1 cellular context compared by ENCODE assay signal in the genomic region with DNA sequence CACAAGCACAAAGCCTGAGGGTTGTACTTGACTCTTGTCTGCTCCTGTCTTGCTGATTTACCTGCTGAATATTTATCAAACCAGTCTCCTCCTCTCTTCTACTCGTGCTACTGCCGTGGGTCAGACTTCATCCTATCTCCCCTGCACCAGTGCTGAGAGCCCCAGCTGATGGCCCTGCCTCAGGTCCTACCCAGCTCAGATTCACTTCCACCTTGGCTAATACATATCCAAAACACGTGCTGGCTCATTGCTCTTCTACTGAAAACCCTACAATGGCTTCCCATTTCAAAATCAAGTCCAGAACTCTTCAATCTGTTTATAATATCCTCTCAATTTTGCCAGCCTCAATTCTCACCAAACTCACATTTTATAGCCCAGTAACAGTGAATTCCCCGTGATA.
TF ChIP-seq lines count a peak whose summit lies in the region.

No MANE protein-coding gene starts in this region.

TF ChIP-seq in HepG2, 621 proteins besides CTCF, POLR2A, EP300 and RAD21 (continued from another document):
- TF ChIP-seq, protein P1, sequence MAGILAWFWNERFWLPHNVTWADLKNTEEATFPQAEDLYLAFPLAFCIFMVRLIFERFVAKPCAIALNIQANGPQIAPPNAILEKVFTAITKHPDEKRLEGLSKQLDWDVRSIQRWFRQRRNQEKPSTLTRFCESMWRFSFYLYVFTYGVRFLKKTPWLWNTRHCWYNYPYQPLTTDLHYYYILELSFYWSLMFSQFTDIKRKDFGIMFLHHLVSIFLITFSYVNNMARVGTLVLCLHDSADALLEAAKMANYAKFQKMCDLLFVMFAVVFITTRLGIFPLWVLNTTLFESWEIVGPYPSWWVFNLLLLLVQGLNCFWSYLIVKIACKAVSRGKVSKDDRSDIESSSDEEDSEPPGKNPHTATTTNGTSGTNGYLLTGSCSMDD (CRISPR knock-in tag; IDR thresholded peaks at IDR 0.05): no peak
- TF ChIP-seq FOXK2 (IDR thresholded peaks at IDR 0.05) (no peak), EED (CRISPR knock-in tag; IDR thresholded peaks at IDR 0.05) (no peak), TBL1XR1 (IDR thresholded peaks at IDR 0.05; ENCODE audit: borderline replicate concordance, low read length, partially characterized antibody) (no peak), ZNF749 (CRISPR knock-in tag; IDR thresholded peaks at IDR 0.05; ENCODE audit: borderline replicate concordance) (no peak), KDM5B (CRISPR knock-in tag; IDR thresholded peaks at IDR 0.05; ENCODE audit: borderline replicate concordance) (no peak)
- TF ChIP-seq, protein P2, sequence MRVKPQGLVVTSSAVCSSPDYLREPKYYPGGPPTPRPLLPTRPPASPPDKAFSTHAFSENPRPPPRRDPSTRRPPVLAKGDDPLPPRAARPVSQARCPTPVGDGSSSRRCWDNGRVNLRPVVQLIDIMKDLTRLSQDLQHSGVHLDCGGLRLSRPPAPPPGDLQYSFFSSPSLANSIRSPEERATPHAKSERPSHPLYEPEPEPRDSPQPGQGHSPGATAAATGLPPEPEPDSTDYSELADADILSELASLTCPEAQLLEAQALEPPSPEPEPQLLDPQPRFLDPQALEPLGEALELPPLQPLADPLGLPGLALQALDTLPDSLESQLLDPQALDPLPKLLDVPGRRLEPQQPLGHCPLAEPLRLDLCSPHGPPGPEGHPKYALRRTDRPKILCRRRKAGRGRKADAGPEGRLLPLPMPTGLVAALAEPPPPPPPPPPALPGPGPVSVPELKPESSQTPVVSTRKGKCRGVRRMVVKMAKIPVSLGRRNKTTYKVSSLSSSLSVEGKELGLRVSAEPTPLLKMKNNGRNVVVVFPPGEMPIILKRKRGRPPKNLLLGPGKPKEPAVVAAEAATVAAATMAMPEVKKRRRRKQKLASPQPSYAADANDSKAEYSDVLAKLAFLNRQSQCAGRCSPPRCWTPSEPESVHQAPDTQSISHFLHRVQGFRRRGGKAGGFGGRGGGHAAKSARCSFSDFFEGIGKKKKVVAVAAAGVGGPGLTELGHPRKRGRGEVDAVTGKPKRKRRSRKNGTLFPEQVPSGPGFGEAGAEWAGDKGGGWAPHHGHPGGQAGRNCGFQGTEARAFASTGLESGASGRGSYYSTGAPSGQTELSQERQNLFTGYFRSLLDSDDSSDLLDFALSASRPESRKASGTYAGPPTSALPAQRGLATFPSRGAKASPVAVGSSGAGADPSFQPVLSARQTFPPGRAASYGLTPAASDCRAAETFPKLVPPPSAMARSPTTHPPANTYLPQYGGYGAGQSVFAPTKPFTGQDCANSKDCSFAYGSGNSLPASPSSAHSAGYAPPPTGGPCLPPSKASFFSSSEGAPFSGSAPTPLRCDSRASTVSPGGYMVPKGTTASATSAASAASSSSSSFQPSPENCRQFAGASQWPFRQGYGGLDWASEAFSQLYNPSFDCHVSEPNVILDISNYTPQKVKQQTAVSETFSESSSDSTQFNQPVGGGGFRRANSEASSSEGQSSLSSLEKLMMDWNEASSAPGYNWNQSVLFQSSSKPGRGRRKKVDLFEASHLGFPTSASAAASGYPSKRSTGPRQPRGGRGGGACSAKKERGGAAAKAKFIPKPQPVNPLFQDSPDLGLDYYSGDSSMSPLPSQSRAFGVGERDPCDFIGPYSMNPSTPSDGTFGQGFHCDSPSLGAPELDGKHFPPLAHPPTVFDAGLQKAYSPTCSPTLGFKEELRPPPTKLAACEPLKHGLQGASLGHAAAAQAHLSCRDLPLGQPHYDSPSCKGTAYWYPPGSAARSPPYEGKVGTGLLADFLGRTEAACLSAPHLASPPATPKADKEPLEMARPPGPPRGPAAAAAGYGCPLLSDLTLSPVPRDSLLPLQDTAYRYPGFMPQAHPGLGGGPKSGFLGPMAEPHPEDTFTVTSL (CRISPR knock-in tag; IDR thresholded peaks at IDR 0.05; ENCODE audit: borderline replicate concordance): no peak
TF ChIP-seq in HepG2: peak in this region for 0.
